ENCODE assay signal across 11 cellular contexts in the genomic region with DNA sequence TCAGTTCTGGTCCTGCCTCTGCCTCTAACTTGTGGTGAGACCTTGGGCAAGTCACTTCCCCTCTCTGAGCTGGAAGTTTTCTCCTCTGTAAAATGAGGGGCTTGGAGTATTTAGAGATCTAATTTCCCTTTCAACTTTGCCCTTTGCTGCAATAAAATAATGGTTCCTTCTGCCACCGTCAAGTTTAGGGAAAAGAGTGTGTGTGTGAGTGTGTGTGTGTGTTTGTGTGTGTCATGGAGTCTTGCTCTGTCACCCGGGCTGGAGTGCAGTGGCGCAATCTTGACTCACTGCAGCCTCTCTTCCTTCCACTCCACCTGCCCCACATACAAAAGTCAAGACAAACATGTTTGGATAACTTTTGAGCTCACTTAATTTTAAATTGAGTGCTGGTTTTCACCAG. TPM values are rescaled to one million over a fixed set of nuclear protein-coding genes. Genes with fewer than 3 reads are reported as not detected.
A peak's percentile ranks its signal among the peaks of the same experiment; 100 is the strongest.
DNase-seq lines count a peak whose midpoint lies in the region; ATAC-seq and TF ChIP-seq lines count a peak whose summit lies in the region.
"Had no signal": no experiment of that assay in that cellular context is flagged by ENCODE, and none has a peak within 500 bp of the region (broad histone marks: within the 10 kb centered on the region; RNA-seq: fewer than 3 reads in every experiment).

No MANE protein-coding gene starts in this region.

- TF ChIP-seq POLR2A in upper lobe of left lung (IDR thresholded peaks at IDR 0.05): no peak

- no peaks in the 10 kb centered on the region for H3K9me3 Mint-ChIP-seq in activated CD4-positive, alpha-beta T cell treated with anti-CD3 and anti-CD28 coated beads for 36 hours (ENCODE audit: low read depth)
- H3K9me3 Mint-ChIP-seq in naive thymus-derived CD8-positive, alpha-beta T cell: peaks cover 0 to 1% (median 0%) of the 10 kb centered on the region in 9 donors
- H3K9me3 Mint-ChIP-seq: naive B cell had no signal

- no peak for ATAC-seq in activated CD4-positive, alpha-beta T cell treated with anti-CD3 and anti-CD28 coated beads for 36 hours
- ATAC-seq in upper lobe of left lung (ENCODE audit: low FRiP score in 2 of 2): peak; percentile 59 to 84
- no peak for ATAC-seq in naive thymus-derived CD8-positive, alpha-beta T cell

- H3K4me1 ChIP-seq in liver (ENCODE audit: control insufficient read depth in 4 of 4, insufficient read depth in 4 of 4, low read length in 3 of 4): peaks cover 16 to 40% (median 22%) of the 10 kb centered on the region in 4 donors
- H3K4me1 ChIP-seq in upper lobe of left lung: peaks cover 34 to 50% (median 43%) of the 10 kb centered on the region in 4 donors

- H3K27ac Mint-ChIP-seq in activated CD4-positive, alpha-beta T cell treated with anti-CD3 and anti-CD28 coated beads for 36 hours: no peak overlapping the region
- no peak overlapping the region for H3K27ac Mint-ChIP-seq in naive thymus-derived CD8-positive, alpha-beta T cell

- H3K27me3 ChIP-seq in liver (ENCODE audit: control insufficient read depth in 4 of 4, insufficient read depth in 4 of 4, low read length in 3 of 4) (no peaks in the 10 kb centered on the region), upper lobe of left lung (no peaks in the 10 kb centered on the region)

- CTCF ChIA-PET in activated CD4-positive, alpha-beta T cell treated with anti-CD3 and anti-CD28 coated beads for 36 hours (lab: Charles Lee): interaction anchor here (0.8 to 1.6 kb wide), 5 partner anchors 42 to 113 kb away, joined by 3 to 4 read pairs (median 4); no protein-coding TSS in a partner anchor

- no peak overlapping the region for H3K9ac ChIP-seq in liver (ENCODE audit: low read depth in 1 of 2, low read length in 2 of 2)

- TF ChIP-seq CTCF in cardiac fibroblast (IDR thresholded peaks at IDR 0.05; ENCODE audit: low read depth, low read length) (no peak), liver (IDR thresholded peaks at IDR 0.05; ENCODE audit: low read depth, low read length, missing input control) (no peak), upper lobe of left lung (IDR thresholded peaks at IDR 0.05) (no peak)

- TF ChIP-seq RAD21 in liver (IDR thresholded peaks at IDR 0.05): no peak

- TF ChIP-seq EP300 in upper lobe of left lung (IDR thresholded peaks at IDR 0.05): peak in 1 of 4 donors; percentile 65

- no peak overlapping the region for H3K4me3 ChIP-seq in cardiac fibroblast (replicated peaks in 1 of 2; ENCODE audit: low read depth in 2 of 2, low read length in 2 of 2)
- no peak overlapping the region for H3K4me3 ChIP-seq in liver (ENCODE audit: low read depth in 1 of 3, low read length in 3 of 3)
- H3K4me3 ChIP-seq in upper lobe of left lung: no peak overlapping the region

- peaks cover 2% of the 10 kb centered on the region for H3K27me3 Mint-ChIP-seq in activated CD4-positive, alpha-beta T cell treated with anti-CD3 and anti-CD28 coated beads for 36 hours
- H3K27me3 Mint-ChIP-seq in naive thymus-derived CD8-positive, alpha-beta T cell: peaks cover 0 to 8% (median 0%) of the 10 kb centered on the region in 5 donors

- H3K27ac ChIP-seq in liver (ENCODE audit: low read depth in 1 of 2, low read length in 2 of 2): peak overlapping the region; percentile 6 to 61
- H3K27ac ChIP-seq in upper lobe of left lung: peak overlapping the region; percentile 73 to 94 (median 83)

- intact Hi-C loops in activated CD4-positive, alpha-beta T cell treated with anti-CD3 and anti-CD28 coated beads for 36 hours (cut with DNase I, micrococcal nuclease): no loop called here

- H3K4me1 Mint-ChIP-seq in activated CD4-positive, alpha-beta T cell treated with anti-CD3 and anti-CD28 coated beads for 36 hours: peaks cover 8% of the 10 kb centered on the region
- H3K4me1 Mint-ChIP-seq in naive thymus-derived CD8-positive, alpha-beta T cell: peaks cover 0 to 14% (median under 1%) of the 10 kb centered on the region in 4 donors

- H3K9me3 ChIP-seq in liver (ENCODE audit: control insufficient read depth in 4 of 4, low read length in 3 of 4): no peaks in the 10 kb centered on the region
- no peaks in the 10 kb centered on the region for H3K9me3 ChIP-seq in upper lobe of left lung

- DNase-seq in activated CD4-positive, alpha-beta T cell treated with anti-CD3 and anti-CD28 coated beads for 36 hours: peak; percentile 15
- no peak for DNase-seq in activated CD4-positive, alpha-beta T cell treated with anti-CD3 and anti-CD28 coated beads for 1 hour
- peak; percentile 38 to 73 for DNase-seq in cardiac fibroblast (ENCODE audit: low read depth in 2 of 2)
- peak in 1 of 2 donors; percentile 93 for DNase-seq in upper lobe of left lung
- DNase-seq in naive thymus-derived CD8-positive, alpha-beta T cell: no peak
- DNase-seq in anterior cingulate cortex (lab: John Stamatoyannopoulos, UW): no peak
- no peak for DNase-seq in nucleus accumbens (lab: John Stamatoyannopoulos, UW)
- DNase-seq: activated CD4-positive, CD25-positive, alpha-beta regulatory T cell; naive B cell; stimulated activated naive CD4-positive, alpha-beta T cell had no signal

- POLR2A ChIA-PET in activated CD4-positive, alpha-beta T cell treated with anti-CD3 and anti-CD28 coated beads for 36 hours (lab: Charles Lee): no interaction called here
- POLR2A ChIA-PET in naive thymus-derived CD8-positive, alpha-beta T cell (lab: Charles Lee): interaction anchor here (0.6 kb wide), 1 partner anchor 56 kb away, joined by 3 read pairs; no protein-coding TSS in a partner anchor

- 39% methylated on average over 3 of the region's 3 CpGs for whole genome bisulfite sequencing in liver
- WGBS in upper lobe of left lung, 2 donors: 16 to 26% methylated on average over 3 of the region's 3 CpGs

- H3K4me3 Mint-ChIP-seq in activated CD4-positive, alpha-beta T cell treated with anti-CD3 and anti-CD28 coated beads for 36 hours: no peak overlapping the region
- no peak overlapping the region for H3K4me3 Mint-ChIP-seq in naive thymus-derived CD8-positive, alpha-beta T cell
- H3K4me3 Mint-ChIP-seq: naive B cell had no signal

- H3K36me3 ChIP-seq in liver (ENCODE audit: control insufficient read depth in 4 of 4, insufficient read depth in 3 of 4, low read depth in 1 of 4, low read length in 3 of 4) (no peaks in the 10 kb centered on the region), upper lobe of left lung (no peaks in the 10 kb centered on the region)

- no peaks in the 10 kb centered on the region for H3K36me3 Mint-ChIP-seq in activated CD4-positive, alpha-beta T cell treated with anti-CD3 and anti-CD28 coated beads for 36 hours (ENCODE audit: low read depth)
- H3K36me3 Mint-ChIP-seq in naive thymus-derived CD8-positive, alpha-beta T cell: no peaks in the 10 kb centered on the region
- H3K36me3 Mint-ChIP-seq: naive B cell had no signal

TF ChIP-seq in liver, 16 proteins besides CTCF, POLR2A, EP300 and RAD21:
- TF ChIP-seq HNF4A (conservative IDR thresholded peaks at IDR 0.05): peak; percentile 32 to 54
- TF ChIP-seq GABPA (IDR thresholded peaks at IDR 0.05 in 1 of 2, conservative IDR thresholded peaks at IDR 0.05 in 1 of 2): no peak
- no peak for TF ChIP-seq TAF1 (conservative IDR thresholded peaks at IDR 0.05)
- TF ChIP-seq SP1 (IDR thresholded peaks at IDR 0.05): peak; percentile 32
- TF ChIP-seq FOXA1 (IDR thresholded peaks at IDR 0.05): no peak
- TF ChIP-seq, protein P1, sequence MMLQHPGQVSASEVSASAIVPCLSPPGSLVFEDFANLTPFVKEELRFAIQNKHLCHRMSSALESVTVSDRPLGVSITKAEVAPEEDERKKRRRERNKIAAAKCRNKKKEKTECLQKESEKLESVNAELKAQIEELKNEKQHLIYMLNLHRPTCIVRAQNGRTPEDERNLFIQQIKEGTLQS (IDR thresholded peaks at IDR 0.05): no peak
- TF ChIP-seq RXRA (IDR thresholded peaks at IDR 0.05): peak; percentile 25 to 27
- no peak for TF ChIP-seq HNF4G (IDR thresholded peaks at IDR 0.05)
- no peak for TF ChIP-seq JUND (IDR thresholded peaks at IDR 0.05)
- peak; percentile 30 for TF ChIP-seq YY1 (IDR thresholded peaks at IDR 0.05)
- TF ChIP-seq FOXA2 (IDR thresholded peaks at IDR 0.05): no peak

RNA-seq across cellular contexts. Expression of gene PIM1, which starts 39.2 kb away (rescaled TPM):
- 100 to 1,000 TPM; 137 to 163 TPM for total RNA-seq in activated CD4-positive, alpha-beta T cell treated with anti-CD3 and anti-CD28 coated beads for 36 hours
- total RNA-seq in liver: 100 to 1,000 TPM in 1 of 2 donors, 10 to 100 TPM in 1; 10.9 to 141 TPM
- polyA plus RNA-seq in liver: 10 to 100 TPM in 1 of 2 donors, 1 to 10 TPM in 1; 5.5 to 10.4 TPM
- 10 to 100 TPM; 26.9 to 80.9 (median 36.0) TPM for total RNA-seq in upper lobe of left lung
- total RNA-seq in naive thymus-derived CD8-positive, alpha-beta T cell: 10 to 100 TPM; 79.3 to 80.5 TPM
- 100 to 1,000 TPM; 106 to 196 (median 182) TPM for polyA plus RNA-seq in naive thymus-derived CD8-positive, alpha-beta T cell

Comparison
In these comparisons a context has a peak if more than half of its experiments do, and no peak if none do; other contexts are left out.
1. DNase-seq: peak in activated CD4-positive, alpha-beta T cell treated with anti-CD3 and anti-CD28 coated beads for 36 hours (single experiment) and cardiac fibroblast (2 of 2); none in activated CD4-positive, alpha-beta T cell treated with anti-CD3 and anti-CD28 coated beads for 1 hour (single experiment), naive thymus-derived CD8-positive, alpha-beta T cell (0 of 10), anterior cingulate cortex (0 of 58) and nucleus accumbens (0 of 56).
2. ATAC-seq: peak in upper lobe of left lung (2 of 2); none in activated CD4-positive, alpha-beta T cell treated with anti-CD3 and anti-CD28 coated beads for 36 hours (single experiment) and naive thymus-derived CD8-positive, alpha-beta T cell (0 of 2).